ENCODE assay signal across 8 cellular contexts in genomic region chr4:46931981-46932380, GRCh38. TPM values are rescaled to one million over a fixed set of nuclear protein-coding genes. Genes with fewer than 3 reads are reported as not detected.
DNase-seq lines count a peak whose midpoint lies in the region; ATAC-seq and TF ChIP-seq lines count a peak whose summit lies in the region.

No MANE protein-coding gene starts in this region.

- no peak overlapping the region for H3K4me3 ChIP-seq in Loucy (ENCODE audit: low read length, poor library complexity, severe bottlenecking)

- no peaks in the 10 kb centered on the region for H3K9me3 Mint-ChIP-seq in activated T-cell treated with anti-CD3 and anti-CD28 coated beads, Interleukin-2, amount 50 U/mL, for 72 hours
- H3K9me3 Mint-ChIP-seq in activated T-cell treated with anti-CD3 and anti-CD28 coated beads, Interleukin-2, amount 50 U/mL, for 4 hours, result no peaks in the 10 kb centered on the region
- no peaks in the 10 kb centered on the region for H3K9me3 Mint-ChIP-seq in brain

- H3K79me2 ChIP-seq in Loucy (ENCODE audit: insufficient read depth, low read length), result no peaks in the 10 kb centered on the region

- no peaks in the 10 kb centered on the region for H3F3A ChIP-seq in Loucy (ENCODE audit: low read depth)

- ATAC-seq in activated T-cell treated with anti-CD3 and anti-CD28 coated beads, Interleukin-2, amount 50 U/mL, for 72 hours (replicated peaks in 1 of 2), result peak; percentile 40 to 73
- ATAC-seq in activated T-cell treated with anti-CD3 and anti-CD28 coated beads, Interleukin-2, amount 50 U/mL, for 4 hours, result no peak
- peak; percentile 83 for ATAC-seq in GM21825 (IDR thresholded peaks at IDR 0.05; ENCODE audit: unreplicated experiment)
- ATAC-seq in activated CD4-positive, CD25-positive, alpha-beta regulatory T cell treated with anti-CD3 and anti-CD28 coated beads, Interleukin-2, amount 50 U/mL, for 24 hours, result no peak

- H3K9me3 ChIP-seq in Loucy (ENCODE audit: insufficient read depth, low read depth, low read length), result no peaks in the 10 kb centered on the region

- H3K9ac ChIP-seq in Loucy (ENCODE audit: low read depth, low read length, poor library complexity, severe bottlenecking), result no peak overlapping the region

- peaks cover 5% of the 10 kb centered on the region for H3K27me3 Mint-ChIP-seq in activated T-cell treated with anti-CD3 and anti-CD28 coated beads, Interleukin-2, amount 50 U/mL, for 72 hours (ENCODE audit: low read depth)
- H3K27me3 Mint-ChIP-seq in activated T-cell treated with anti-CD3 and anti-CD28 coated beads, Interleukin-2, amount 50 U/mL, for 4 hours (ENCODE audit: low read depth), result peaks cover 4% of the 10 kb centered on the region
- H3K27me3 Mint-ChIP-seq in brain, result peaks cover 4% of the 10 kb centered on the region

- H3K4me3 Mint-ChIP-seq in activated T-cell treated with anti-CD3 and anti-CD28 coated beads, Interleukin-2, amount 50 U/mL, for 72 hours, result no peak overlapping the region
- H3K4me3 Mint-ChIP-seq in activated T-cell treated with anti-CD3 and anti-CD28 coated beads, Interleukin-2, amount 50 U/mL, for 4 hours, result no peak overlapping the region
- no peak overlapping the region for H3K4me3 Mint-ChIP-seq in brain

- DNase-seq in activated T-cell treated with anti-CD3 and anti-CD28 coated beads, Interleukin-2, amount 50 U/mL, for 72 hours, result peak; percentile 19 to 30
- no peak for DNase-seq in activated T-cell treated with anti-CD3 and anti-CD28 coated beads, Interleukin-2, amount 50 U/mL, for 4 hours
- DNase-seq in kidney tubule cell (ENCODE audit: low spot score), result peak; percentile 29
- no peak for DNase-seq in NCI-H345 treated with DMSO at 0.1 percent for 48 hours (lab: John Stamatoyannopoulos, UW; ENCODE audit: unreplicated experiment)

- no peak overlapping the region for H3K27ac Mint-ChIP-seq in activated T-cell treated with anti-CD3 and anti-CD28 coated beads, Interleukin-2, amount 50 U/mL, for 72 hours
- H3K27ac Mint-ChIP-seq in brain, result no peak overlapping the region

- H2AFZ ChIP-seq in Loucy (ENCODE audit: low read length), result no peak overlapping the region

- H4K20me1 ChIP-seq in Loucy (ENCODE audit: insufficient read depth, low read length, poor library complexity, severe bottlenecking), result no peaks in the 10 kb centered on the region

- no peaks in the 10 kb centered on the region for H3K9me2 ChIP-seq in Loucy (replicated peaks; ENCODE audit: low read depth, low read length)

- no peaks in the 10 kb centered on the region for H3K36me3 Mint-ChIP-seq in activated T-cell treated with anti-CD3 and anti-CD28 coated beads, Interleukin-2, amount 50 U/mL, for 72 hours (ENCODE audit: insufficient read depth in 2 of 2)
- H3K36me3 Mint-ChIP-seq in activated T-cell treated with anti-CD3 and anti-CD28 coated beads, Interleukin-2, amount 50 U/mL, for 4 hours (ENCODE audit: insufficient read depth), result no peaks in the 10 kb centered on the region
- H3K36me3 Mint-ChIP-seq in brain, result no peaks in the 10 kb centered on the region

- TF ChIP-seq CTCF in Loucy (conservative IDR thresholded peaks at IDR 0.05; ENCODE audit: low read length) (peak; percentile 76), brain (conservative IDR thresholded peaks at IDR 0.05) (peak; percentile 47 to 69)

- peaks cover 8% of the 10 kb centered on the region for H3K27me3 ChIP-seq in Loucy (ENCODE audit: insufficient read depth, low read length, poor library complexity, severe bottlenecking)

- H3K4me1 Mint-ChIP-seq in activated T-cell treated with anti-CD3 and anti-CD28 coated beads, Interleukin-2, amount 50 U/mL, for 72 hours (ENCODE audit: low read depth), result no peaks in the 10 kb centered on the region
- no peaks in the 10 kb centered on the region for H3K4me1 Mint-ChIP-seq in activated T-cell treated with anti-CD3 and anti-CD28 coated beads, Interleukin-2, amount 50 U/mL, for 4 hours (ENCODE audit: low read depth)
- no peaks in the 10 kb centered on the region for H3K4me1 Mint-ChIP-seq in brain

- H3K4me1 ChIP-seq in Loucy (ENCODE audit: insufficient read depth, low read length, poor library complexity, severe bottlenecking), result no peaks in the 10 kb centered on the region

- no peak overlapping the region for H3K4me2 ChIP-seq in Loucy (ENCODE audit: low read depth, low read length, poor library complexity, severe bottlenecking)

- H3K36me3 ChIP-seq in Loucy (ENCODE audit: insufficient read depth, low read length), result no peaks in the 10 kb centered on the region

RNA-seq across cellular contexts. Expression of gene COX7B2, which starts 22.9 kb away (rescaled TPM):
- not detected for total RNA-seq in activated T-cell treated with anti-CD3 and anti-CD28 coated beads, Interleukin-2, amount 50 U/mL, for 72 hours
- not detected for total RNA-seq in activated T-cell treated with anti-CD3 and anti-CD28 coated beads, Interleukin-2, amount 50 U/mL, for 4 hours
- not detected for polyA plus RNA-seq in brain (ENCODE audit: insufficient read depth, low read depth, low replicate concordance)

Comparison
In these comparisons a context has a peak if more than half of its experiments do, and no peak if none do; other contexts are left out.
1. ATAC-seq: peak in activated T-cell treated with anti-CD3 and anti-CD28 coated beads, Interleukin-2, amount 50 U/mL, for 72 hours (2 of 2) and GM21825 (single experiment); none in activated T-cell treated with anti-CD3 and anti-CD28 coated beads, Interleukin-2, amount 50 U/mL, for 4 hours (0 of 2) and activated CD4-positive, CD25-positive, alpha-beta regulatory T cell treated with anti-CD3 and anti-CD28 coated beads, Interleukin-2, amount 50 U/mL, for 24 hours (0 of 2).
2. DNase-seq: peak in activated T-cell treated with anti-CD3 and anti-CD28 coated beads, Interleukin-2, amount 50 U/mL, for 72 hours (2 of 2) and kidney tubule cell (single experiment); none in activated T-cell treated with anti-CD3 and anti-CD28 coated beads, Interleukin-2, amount 50 U/mL, for 4 hours (single experiment) and NCI-H345 treated with DMSO at 0.1 percent for 48 hours (single experiment).